Comparison of ENCODE assay signal across 12 cellular contexts in the genomic region with DNA sequence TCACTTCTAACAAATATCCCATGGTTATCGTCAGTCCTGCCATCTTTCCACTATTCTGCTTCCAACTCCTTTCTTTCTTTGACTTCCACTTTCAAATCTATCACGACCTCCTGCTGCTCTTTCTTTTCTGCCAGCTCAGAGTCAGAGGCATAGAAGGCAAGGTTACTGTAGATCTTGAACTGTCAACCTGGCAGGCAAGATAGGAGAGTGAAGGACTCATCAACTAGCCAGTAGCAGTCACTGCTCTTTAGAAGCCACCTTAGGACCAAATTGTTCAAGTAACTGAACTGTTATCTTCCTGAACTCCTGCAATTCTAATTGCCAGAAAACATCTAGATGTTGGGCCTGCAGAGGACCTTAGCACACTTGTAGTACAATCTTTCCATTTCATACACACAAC. TPM values are rescaled to one million over a fixed set of nuclear protein-coding genes. Genes with fewer than 3 reads are reported as not detected.
"Had no signal": no experiment of that assay in that cellular context is flagged by ENCODE, and none has a peak within 500 bp of the region (broad histone marks: within the 10 kb centered on the region; RNA-seq: fewer than 3 reads in every experiment).

No MANE protein-coding gene starts in this region.

- H3K9ac ChIP-seq: GM23248 had no signal

- H3K4me1 ChIP-seq: HAP-1 had no signal

- DNase-seq: GM23248, GOT3, H7, HFFc6, KG1 had no signal

- ATAC-seq: HCT116, HepG2 had no signal

- H3K4me1 Mint-ChIP-seq: IgD-negative memory B cell had no signal

- H3K4me3 Mint-ChIP-seq: HFFc6, IgD-negative memory B cell had no signal

- H2AFZ ChIP-seq: GM23248 had no signal

- FAIRE-seq: HepG2 had no signal

- H3K4me3 ChIP-seq: GM23248, HAP-1 had no signal

- H3K36me3 ChIP-seq: HAP-1 had no signal

- H3K36me3 Mint-ChIP-seq: IgD-negative memory B cell had no signal

- H3K27ac ChIP-seq: GM23248, HL-60 had no signal

- H3K9me3 Mint-ChIP-seq: HFFc6, IgD-negative memory B cell had no signal

- H3K9me3 ChIP-seq: HAP-1 had no signal

- H3K27ac Mint-ChIP-seq: HFFc6, IgD-negative memory B cell had no signal

RNA-seq across cellular contexts. Expression of a gene that starts 13.1 kb away (rescaled TPM):
- total RNA-seq: GM23248, H4, H7, HepG2, HFFc6, HT1080 had no signal
- polyA plus RNA-seq: GM23248, HepG2, IgD-negative memory B cell had no signal
